Comparison of ENCODE assay signal across 14 cellular contexts in the genomic region with DNA sequence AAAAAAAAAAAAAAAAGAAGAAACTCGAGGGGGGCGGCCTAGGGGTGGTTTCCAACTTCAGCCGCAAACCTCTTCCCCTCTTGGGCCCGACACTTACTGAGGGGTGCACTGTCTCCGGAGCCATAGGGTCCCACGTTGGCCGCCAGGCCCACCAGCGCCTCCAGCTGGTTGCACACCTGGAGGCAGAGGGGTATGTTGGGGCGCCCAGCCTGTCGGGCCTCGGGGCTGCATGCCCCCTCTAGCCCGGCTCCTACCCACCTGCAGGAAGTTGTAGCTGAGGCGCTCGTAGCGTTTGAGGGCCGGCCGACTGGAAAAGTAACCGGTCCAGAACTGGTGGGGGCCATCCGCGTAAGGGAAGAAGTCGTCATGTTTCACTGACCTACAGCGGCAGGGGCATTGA. TPM values are rescaled to one million over a fixed set of nuclear protein-coding genes. Genes with fewer than 3 reads are reported as not detected.
DNase-seq lines count a peak whose midpoint lies in the region; ATAC-seq and TF ChIP-seq lines count a peak whose summit lies in the region.
"Had no signal": no experiment of that assay in that cellular context is flagged by ENCODE, and none has a peak within 500 bp of the region (broad histone marks: within the 10 kb centered on the region; RNA-seq: fewer than 3 reads in every experiment).

No MANE protein-coding gene starts in this region.

- H3K4me3 ChIP-seq in AG04450 (ENCODE audit: low read depth, low read length) (no peak overlapping the region), choroid plexus epithelial cell (ENCODE audit: low read depth, low read length) (no peak overlapping the region), upper lobe of right lung (no peak overlapping the region)
- H3K4me3 ChIP-seq: GM12878 had no signal

- CTCF ChIA-PET in AG04450 (lab: Charles Lee) = interaction anchor here (0.9 kb wide), 1 partner anchor 14 kb away, joined by 3 read pairs; no protein-coding TSS in a partner anchor

- H3K27me3 ChIP-seq in AG04450 (ENCODE audit: control insufficient read depth, insufficient read depth, low read length) (no peaks in the 10 kb centered on the region), upper lobe of right lung (no peaks in the 10 kb centered on the region)

- H3K36me3 Mint-ChIP-seq in HFFc6 (ENCODE audit: low read depth) = peaks cover 23% of the 10 kb centered on the region

- intact Hi-C loops in upper lobe of right lung (cut with DNase I) = no loop called here
- intact Hi-C loops in posterior vena cava (cut with DNase I) = no loop called here

- no peaks in the 10 kb centered on the region for H3K4me1 ChIP-seq in upper lobe of right lung
- H3K4me1 ChIP-seq: Caco-2 had no signal

- peaks cover 85% of the 10 kb centered on the region for H3K36me3 ChIP-seq in upper lobe of right lung

- POLR2A ChIA-PET in AG04450 (lab: Yijun Ruan, JAX) = interaction anchor here (0.5 kb wide), 1 partner anchor 43 kb away, joined by 3 read pairs; no protein-coding TSS in a partner anchor

- H3K27ac ChIP-seq in AG04450 (ENCODE audit: low read depth, low read length) = no peak overlapping the region
- no peak overlapping the region for H3K27ac ChIP-seq in upper lobe of right lung

- no peak overlapping the region for H3K27ac Mint-ChIP-seq in HFFc6

- no peak overlapping the region for H3K4me3 Mint-ChIP-seq in HFFc6

- no peaks in the 10 kb centered on the region for H3K4me1 Mint-ChIP-seq in HFFc6 (ENCODE audit: low read depth)

- no peak for ATAC-seq in upper lobe of right lung
- ATAC-seq: GM12878 had no signal

- TF ChIP-seq CTCF in AG04450 (IDR thresholded peaks at IDR 0.05; ENCODE audit: low read depth, low read length) (0 out of 2 replicates have a peak, but pooled peaks have one; percentile 1), HFFc6 (IDR thresholded peaks at IDR 0.05) (0 out of 2 replicates have a peak, but pooled peaks have one; percentile 10), choroid plexus epithelial cell (conservative IDR thresholded peaks at IDR 0.05; ENCODE audit: low read depth, low read length) (peak; percentile 3), upper lobe of right lung (IDR thresholded peaks at IDR 0.05) (no peak)

- no peaks in the 10 kb centered on the region for H3K9me3 Mint-ChIP-seq in HFFc6

- no peak for DNase-seq in AG04450 (ENCODE audit: low read depth, low spot score)
- DNase-seq in HFFc6 = no peak
- no peak for DNase-seq in choroid plexus epithelial cell (ENCODE audit: low read depth)
- DNase-seq in islet precursor cell = no peak
- no peak for DNase-seq in upper lobe of right lung
- DNase-seq in posterior vena cava (ENCODE audit: low spot score) = no peak
- DNase-seq: Caco-2, KBM-7, NCI-H1092 treated with DMSO at 0.1 percent for 48 hours, NCI-H1694 treated with DMSO at 0.1 percent for 48 hours, NCI-H446, NCI-H774 had no signal

- H3K9me3 ChIP-seq in AG04450 (ENCODE audit: control insufficient read depth, insufficient read depth, low read length) (peaks cover 12% of the 10 kb centered on the region; the same call in 1 of the 2 replicates), upper lobe of right lung (no peaks in the 10 kb centered on the region)
- H3K9me3 ChIP-seq: Caco-2 had no signal

- no peaks in the 10 kb centered on the region for H3K27me3 Mint-ChIP-seq in HFFc6 (ENCODE audit: insufficient read depth)

RNA-seq across cellular contexts. Expression of a gene that starts 8.6 kb away (rescaled TPM):
- 30.9 and 39.5 TPM in 2 replicates for polyA plus RNA-seq in AG04450 (2011; rRNA removed)
- polyA minus RNA-seq in AG04450 (2011; rRNA and poly(A)+ RNA removed) = 13.7 and 19.8 TPM in 2 replicates
- total RNA-seq in HFFc6 (2021; fragmentation: NEBNext Ultra II Directional; extraction: Animal tissue kit (Norgen Biotek cat#: 25700)) = 10 to 100 TPM; 49.9 to 69.9 (median 65.2) TPM
- total RNA-seq in upper lobe of right lung (174 TPM), posterior vena cava (10 to 100 TPM; 57.2 to 95.8 TPM)

RNA-seq across cellular contexts. Expression of a gene that starts 8.6 kb away (rescaled TPM):
- polyA plus RNA-seq in AG04450 (2011; rRNA removed) = 5.3 and 6.5 TPM in 2 replicates
- 5.8 and 7.0 TPM in 2 replicates for polyA minus RNA-seq in AG04450 (2011; rRNA and poly(A)+ RNA removed)
- total RNA-seq in HFFc6 (2021; fragmentation: NEBNext Ultra II Directional; extraction: Animal tissue kit (Norgen Biotek cat#: 25700)) = 10 to 100 TPM in 3 of 6 experiments, 1 to 10 TPM in 3; 8.6 to 13.3 (median 9.9) TPM
- 10.9 TPM for total RNA-seq in upper lobe of right lung
- total RNA-seq in posterior vena cava = 1 to 10 TPM; 6.7 to 6.9 TPM

RNA-seq across cellular contexts. Expression of a gene that starts 23.7 kb away (rescaled TPM):
- 53.4 and 59.1 TPM in 2 replicates for polyA plus RNA-seq in AG04450 (2011; rRNA removed)
- polyA minus RNA-seq in AG04450 (2011; rRNA and poly(A)+ RNA removed) = 49.0 and 49.4 TPM in 2 replicates
- 10 to 100 TPM; 53.3 to 69.2 (median 59.6) TPM for total RNA-seq in HFFc6 (2021; fragmentation: NEBNext Ultra II Directional; extraction: Animal tissue kit (Norgen Biotek cat#: 25700))
- 70.5 TPM for total RNA-seq in upper lobe of right lung
- 10 to 100 TPM; 47.2 to 52.6 TPM for total RNA-seq in posterior vena cava

RNA-seq across cellular contexts. Expression of a gene that starts 29.8 kb away (rescaled TPM):
- not detected in 2 replicates for polyA plus RNA-seq in AG04450 (2011; rRNA removed)
- not detected in 2 replicates for polyA minus RNA-seq in AG04450 (2011; rRNA and poly(A)+ RNA removed)
- total RNA-seq in HFFc6 (2021; fragmentation: NEBNext Ultra II Directional; extraction: Animal tissue kit (Norgen Biotek cat#: 25700)) = not detected
- not detected for total RNA-seq in upper lobe of right lung
- total RNA-seq in posterior vena cava = not detected
- total RNA-seq: Caco-2, GM12878, M059J had no signal
- polyA plus RNA-seq: GM12878 had no signal

RNA-seq across cellular contexts. Expression of a gene that starts 38.5 kb away (rescaled TPM):
- polyA plus RNA-seq in AG04450 (2011; rRNA removed) = 4.8 and 7.2 TPM in 2 replicates
- polyA minus RNA-seq in AG04450 (2011; rRNA and poly(A)+ RNA removed) = 3.0 and 5.3 TPM in 2 replicates
- 1 to 10 TPM; 4.5 to 7.1 (median 5.4) TPM for total RNA-seq in HFFc6 (2021; fragmentation: NEBNext Ultra II Directional; extraction: Animal tissue kit (Norgen Biotek cat#: 25700))
- 4.3 TPM for total RNA-seq in upper lobe of right lung
- 1 to 10 TPM; 3.1 to 3.6 TPM for total RNA-seq in posterior vena cava
